26 cellular contexts compared by ENCODE assay signal in genomic region chr10:10110817-10111490, GRCh38.
"Had no signal": no experiment of that assay in that cellular context is flagged by ENCODE, and none has a peak within 500 bp of the region (broad histone marks: within the 10 kb centered on the region; RNA-seq: fewer than 3 reads in every experiment).

No MANE protein-coding gene starts in this region.

- H3K9me3 ChIP-seq: adrenal gland, body of pancreas, colonic mucosa had no signal

- H3K27ac ChIP-seq: adrenal gland, body of pancreas, colonic mucosa had no signal

- H3K4me1 ChIP-seq: adrenal gland, body of pancreas, colonic mucosa had no signal

- H3K27me3 ChIP-seq: adrenal gland, body of pancreas, colonic mucosa had no signal

- ATAC-seq: activated CD4-positive, alpha-beta T cell treated with anti-CD3 and anti-CD28 coated beads for 36 hours; activated CD8-positive, alpha-beta memory T cell treated with anti-CD3 and anti-CD28 coated beads, Interleukin-2, amount 10 ng/mL, durations not matched to agents 7 days and 5 days; activated CD8-positive, alpha-beta T cell treated with anti-CD3 and anti-CD28 coated beads, Interleukin-2, amount 10 ng/mL, durations not matched to agents 7 days and 5 days; activated naive CD8-positive, alpha-beta T cell treated with anti-CD3 and anti-CD28 coated beads, Interleukin-2, amount 50 U/mL, for 24 hours; body of pancreas; esophagus mucosa had no signal

- DNase-seq: activated CD4-positive, alpha-beta memory T cell treated with anti-CD3 and anti-CD28 coated beads for 36 hours; activated CD4-positive, alpha-beta T cell treated with anti-CD3 and anti-CD28 coated beads for 36 hours; activated CD4-positive, alpha-beta T cell treated with anti-CD3 and anti-CD28 coated beads, Interleukin-2, amount 10 ng/mL, durations not matched to agents 24 days and 14 days; activated CD4-positive, CD25-positive, alpha-beta regulatory T cell; activated CD4-positive, CD25-positive, alpha-beta regulatory T cell treated with anti-CD3 and anti-CD28 coated beads, Interleukin-2, amount 50 U/mL, for 72 hours; activated CD8-positive, alpha-beta memory T cell treated with anti-CD3 and anti-CD28 coated beads, Interleukin-2, amount 10 ng/mL, durations not matched to agents 7 days and 5 days; activated CD8-positive, alpha-beta memory T cell treated with anti-CD3 and anti-CD28 coated beads, Interleukin-2, amount 50 U/mL, for 4 hours; activated CD8-positive, alpha-beta T cell treated with anti-CD3 and anti-CD28 coated beads, Interleukin-2, amount 10 ng/mL, durations not matched to agents 7 days and 5 days; activated effector memory CD4-positive, alpha-beta T cell treated with anti-CD3 and anti-CD28 coated beads, Interleukin-2, amount 50 U/mL, for 16 hours; activated naive CD4-positive, alpha-beta T cell treated with anti-CD3 and anti-CD28 coated beads for 36 hours; activated naive CD8-positive, alpha-beta T cell treated with anti-CD3 and anti-CD28 coated beads for 36 hours; activated naive CD8-positive, alpha-beta T cell treated with anti-CD3 and anti-CD28 coated beads, Interleukin-2, amount 50 U/mL, for 24 hours; activated T-cell treated with anti-CD3 and anti-CD28 coated beads, Interleukin-2, amount 50 U/mL, for 1 hour; activated T-cell treated with anti-CD3 and anti-CD28 coated beads, Interleukin-2, amount 50 U/mL, for 48 hours; adrenal gland; amygdala; aorta; body of pancreas; central memory CD4-positive, alpha-beta T cell; cerebellar nuclear complex; colonic mucosa; effector CD8-positive, alpha-beta T cell; endodermal cell; foreskin fibroblast; T-helper 2 cell had no signal

- H3K4me3 ChIP-seq: adrenal gland, body of pancreas, colonic mucosa had no signal

- H3K36me3 ChIP-seq: adrenal gland, colonic mucosa had no signal
